In the genomic region with DNA sequence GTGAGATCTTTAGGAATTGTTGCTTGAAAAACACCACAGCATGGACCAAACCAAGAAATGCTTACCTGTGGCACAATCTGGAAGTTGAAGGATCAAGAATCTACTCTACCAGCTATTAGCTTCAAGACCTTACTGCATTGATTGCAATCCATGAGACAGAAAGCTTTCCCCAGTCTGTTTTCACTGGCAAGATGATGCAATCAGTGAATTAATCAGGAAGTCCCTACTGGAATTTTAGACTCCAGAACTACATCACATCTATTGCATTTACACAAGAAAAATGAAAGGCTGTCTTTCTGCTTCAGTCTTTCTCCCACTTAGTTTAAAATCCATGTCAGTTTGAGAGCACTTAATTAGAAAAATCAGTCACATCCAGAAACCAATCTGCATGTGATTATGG, we compare ENCODE assay signal across 25 cellular contexts.
DNase-seq lines count a peak whose midpoint lies in the region; ATAC-seq and TF ChIP-seq lines count a peak whose summit lies in the region.
"Had no signal": no experiment of that assay in that cellular context is flagged by ENCODE, and none has a peak within 500 bp of the region (broad histone marks: within the 10 kb centered on the region; RNA-seq: fewer than 3 reads in every experiment).

No MANE protein-coding gene starts in this region.

- no peak for ATAC-seq in GM19452 (IDR thresholded peaks at IDR 0.05; ENCODE audit: unreplicated experiment)
- ATAC-seq: CD8-positive, alpha-beta T cell; natural killer cell treated with Interleukin-12 subunit alpha and Interleukin-12 subunit beta and Interleukin-15 and Interleukin-18, amount 100 ng/mL, for 72 hours; right cardiac atrium; stimulated activated naive CD8-positive, alpha-beta T cell treated with anti-CD3 and anti-CD28 coated beads, Interleukin-15, Interleukin-2, amounts not matched to agents 100 U/mL and 50 U/mL, for 24 hours had no signal

- DNase-seq in GM03348 (ENCODE audit: low spot score), result peak; percentile 14
- peak; percentile 61 for DNase-seq in SK-N-MC (ENCODE audit: low read depth, low spot score)
- peak; percentile 30 for DNase-seq in fibroblast of mammary gland (ENCODE audit: low read depth)
- DNase-seq in renal cortical epithelial cell (ENCODE audit: low read depth), result peak; percentile 73
- no peak for DNase-seq in RPMI8226
- no peak for DNase-seq in HPDE6-E6E7 (ENCODE audit: extremely low spot score)
- DNase-seq: activated naive CD4-positive, alpha-beta T cell treated with anti-CD3 and anti-CD28 coated beads, Interleukin-2, amount 10 ng/mL, durations not matched to agents 7 days and 5 days; CD8-positive, alpha-beta T cell; dermis blood vessel endothelial cell; DMS153; GF-D8; GOT3; Kasumi-1; left ventricle myocardium inferior; NCI-H1694; NCI-H748 treated with DMSO at 0.1 percent for 48 hours; ovary; right cardiac atrium; stimulated activated CD4-positive, alpha-beta T cell treated with anti-CD3 and anti-CD28 coated beads, Interleukin-15, amount 100 ng/mL, for 24 hours; stimulated activated naive CD8-positive, alpha-beta T cell treated with anti-CD3 and anti-CD28 coated beads, Interleukin-15, Interleukin-2, amounts not matched to agents 100 U/mL and 50 U/mL, for 24 hours had no signal

- H3K4me3 ChIP-seq in SK-N-MC (no peak overlapping the region), fibroblast of mammary gland (ENCODE audit: control insufficient read depth, low read depth, low read length) (no peak overlapping the region)
- H3K4me3 ChIP-seq: hepatocyte, left ventricle myocardium inferior, ovary had no signal

- no peak for TF ChIP-seq CTCF in fibroblast of mammary gland (conservative IDR thresholded peaks at IDR 0.05; ENCODE audit: control insufficient read depth, insufficient read depth, low read depth, low read length)

- no peaks in the 10 kb centered on the region for H3K36me3 ChIP-seq in SK-N-MC (ENCODE audit: insufficient read depth, low read length)
- H3K36me3 ChIP-seq: left ventricle myocardium inferior, ovary had no signal

- H3K9ac ChIP-seq in SK-N-MC (ENCODE audit: insufficient read length), result peak overlapping the region; percentile 42

- no peaks in the 10 kb centered on the region for H3K9me3 ChIP-seq in SK-N-MC (ENCODE audit: low read depth, low read length)
- H3K9me3 ChIP-seq: left ventricle myocardium inferior, ovary had no signal

- H3K27ac ChIP-seq in SK-N-MC, result peak overlapping the region; percentile 68; the same call in 1 of the 2 replicates
- H3K27ac ChIP-seq: hepatocyte, left ventricle myocardium inferior, ovary, RWPE1, VCaP had no signal

Comparison
In these comparisons a context has a peak if more than half of its experiments do, and no peak if none do; other contexts are left out.
1. DNase-seq: peak in GM03348 (single experiment), SK-N-MC (single experiment), fibroblast of mammary gland (single experiment) and renal cortical epithelial cell (single experiment); none in RPMI8226 (single experiment) and HPDE6-E6E7 (single experiment).